Comparison of ENCODE assay signal across 17 cellular contexts in genomic region chr1:59718989-59719360, GRCh38.
DNase-seq lines count a peak whose midpoint lies in the region; ATAC-seq and TF ChIP-seq lines count a peak whose summit lies in the region.
"Had no signal": no experiment of that assay in that cellular context is flagged by ENCODE, and none has a peak within 500 bp of the region (broad histone marks: within the 10 kb centered on the region; RNA-seq: fewer than 3 reads in every experiment).

No MANE protein-coding gene starts in this region.

- TF ChIP-seq CTCF in heart left ventricle (IDR thresholded peaks at IDR 0.05): no peak
- TF ChIP-seq CTCF in lower lobe of right lung (IDR thresholded peaks at IDR 0.05): no peak
- TF ChIP-seq CTCF in thyroid gland (IDR thresholded peaks at IDR 0.05): no peak
- TF ChIP-seq CTCF in neural progenitor cell (IDR thresholded peaks at IDR 0.05): no peak

- intact Hi-C loops in heart left ventricle (cut with DNase I) (loop anchor here in 1 of 10 donors (5.0 kb wide), 1 partner anchor 38 kb away; no protein-coding TSS in a partner anchor), lower lobe of right lung (cut with DNase I) (no loop called here), thyroid gland (cut with DNase I) (no loop called here)
- intact Hi-C loops in activated CD4-positive, alpha-beta memory T cell treated with anti-CD3 and anti-CD28 coated beads for 36 hours (cut with micrococcal nuclease): no loop called here

- H3K4me1 Mint-ChIP-seq in activated CD4-positive, alpha-beta memory T cell treated with anti-CD3 and anti-CD28 coated beads for 36 hours (ENCODE audit: low read depth): no peaks in the 10 kb centered on the region
- peaks cover 7% of the 10 kb centered on the region for H3K4me1 Mint-ChIP-seq in neural progenitor cell
- H3K4me1 Mint-ChIP-seq: CD4-positive, alpha-beta memory T cell had no signal

- H3K27me3 ChIP-seq in heart left ventricle (no peaks in the 10 kb centered on the region), lower lobe of right lung (ENCODE audit: low read depth) (no peaks in the 10 kb centered on the region), thyroid gland (no peaks in the 10 kb centered on the region), neural progenitor cell (no peaks in the 10 kb centered on the region)
- H3K27me3 ChIP-seq: BE2C had no signal

- H3K36me3 ChIP-seq in heart left ventricle: no peaks in the 10 kb centered on the region
- H3K36me3 ChIP-seq in lower lobe of right lung: no peaks in the 10 kb centered on the region
- H3K36me3 ChIP-seq in thyroid gland: no peaks in the 10 kb centered on the region
- no peaks in the 10 kb centered on the region for H3K36me3 ChIP-seq in neural progenitor cell
- H3K36me3 ChIP-seq: BE2C had no signal

- TF ChIP-seq POLR2A in heart left ventricle (IDR thresholded peaks at IDR 0.05) (no peak), thyroid gland (IDR thresholded peaks at IDR 0.05) (no peak)

- H3K4me3 Mint-ChIP-seq in activated CD4-positive, alpha-beta memory T cell treated with anti-CD3 and anti-CD28 coated beads for 36 hours: no peak overlapping the region
- no peak overlapping the region for H3K4me3 Mint-ChIP-seq in neural progenitor cell
- H3K4me3 Mint-ChIP-seq: CD4-positive, alpha-beta memory T cell had no signal

- CTCF ChIA-PET in activated CD4-positive, alpha-beta memory T cell treated with anti-CD3 and anti-CD28 coated beads for 36 hours (lab: Charles Lee): no interaction called here

- POLR2A ChIA-PET in activated CD4-positive, alpha-beta memory T cell treated with anti-CD3 and anti-CD28 coated beads for 36 hours (lab: Charles Lee): no interaction called here

- H3K36me3 Mint-ChIP-seq in activated CD4-positive, alpha-beta memory T cell treated with anti-CD3 and anti-CD28 coated beads for 36 hours: no peaks in the 10 kb centered on the region
- no peaks in the 10 kb centered on the region for H3K36me3 Mint-ChIP-seq in neural progenitor cell
- H3K36me3 Mint-ChIP-seq: CD4-positive, alpha-beta memory T cell had no signal

- H3K27ac ChIP-seq in heart left ventricle: peak overlapping the region in 10 of 12 donors; percentile 16 to 81 (median 48)
- H3K27ac ChIP-seq in lower lobe of right lung: peak overlapping the region; percentile 13
- H3K27ac ChIP-seq in thyroid gland: no peak overlapping the region
- H3K27ac ChIP-seq in neural progenitor cell: no peak overlapping the region
- H3K27ac ChIP-seq: 22Rv1, RWPE1 had no signal

- peak; percentile 39 for DNase-seq in NCI-H2029 (lab: John Stamatoyannopoulos, UW)
- DNase-seq in NCI-H2029 treated with DMSO at 0.1 percent for 48 hours (lab: John Stamatoyannopoulos, UW): no peak
- DNase-seq in heart left ventricle: peak in 4 of 5 donors; percentile 34 to 71 (median 50)
- peak; percentile 68 for DNase-seq in lower lobe of right lung
- DNase-seq in thyroid gland: peak; percentile 71 to 73
- no peak for DNase-seq in activated CD4-positive, alpha-beta memory T cell treated with anti-CD3 and anti-CD28 coated beads for 36 hours
- DNase-seq in neural progenitor cell (ENCODE audit: low spot score): no peak
- no peak for DNase-seq in activated naive CD4-positive, alpha-beta T cell treated with Interleukin-2 at 50 U/mL for 16 hours
- DNase-seq: BE2C; CD4-positive, alpha-beta memory T cell; Kasumi-1; NCI-H1105; NCI-H1694; NCI-H446; OCI-M1 had no signal

- H3K4me3 ChIP-seq in heart left ventricle (no peak overlapping the region), lower lobe of right lung (no peak overlapping the region), thyroid gland (replicated peaks in 1 of 3) (no peak overlapping the region), neural progenitor cell (no peak overlapping the region)

- H3K4me2 ChIP-seq in neural progenitor cell: no peak overlapping the region

- H4K20me1 ChIP-seq in neural progenitor cell (ENCODE audit: low read depth): no peaks in the 10 kb centered on the region

- H3K79me2 ChIP-seq in neural progenitor cell (ENCODE audit: low read depth): no peaks in the 10 kb centered on the region

- no peaks in the 10 kb centered on the region for H3F3A ChIP-seq in neural progenitor cell (ENCODE audit: low read depth)

- H3K27me3 Mint-ChIP-seq in activated CD4-positive, alpha-beta memory T cell treated with anti-CD3 and anti-CD28 coated beads for 36 hours: no peaks in the 10 kb centered on the region
- H3K27me3 Mint-ChIP-seq in neural progenitor cell (ENCODE audit: insufficient read depth, low read depth): no peaks in the 10 kb centered on the region
- H3K27me3 Mint-ChIP-seq: CD4-positive, alpha-beta memory T cell had no signal

- H3K9me3 Mint-ChIP-seq in activated CD4-positive, alpha-beta memory T cell treated with anti-CD3 and anti-CD28 coated beads for 36 hours: no peaks in the 10 kb centered on the region
- peaks cover 4% of the 10 kb centered on the region for H3K9me3 Mint-ChIP-seq in neural progenitor cell
- H3K9me3 Mint-ChIP-seq: CD4-positive, alpha-beta memory T cell had no signal

- H2AFZ ChIP-seq in neural progenitor cell (replicated peaks): no peak overlapping the region

- H3K4me1 ChIP-seq in heart left ventricle (peaks cover 0 to 32% (median 4%) of the 10 kb centered on the region in 12 donors), lower lobe of right lung (peaks cover 6% of the 10 kb centered on the region), thyroid gland (peaks cover 7 to 11% of the 10 kb centered on the region in 2 donors), neural progenitor cell (peaks cover 8% of the 10 kb centered on the region)
- H3K4me1 ChIP-seq: BE2C had no signal

- ATAC-seq in heart left ventricle (peak; percentile 88 to 97 (median 92)), lower lobe of right lung (peak; percentile 84 to 91)

- H3K9me3 ChIP-seq in heart left ventricle: peaks cover 0 to 10% (median 0%) of the 10 kb centered on the region in 12 donors
- no peaks in the 10 kb centered on the region for H3K9me3 ChIP-seq in lower lobe of right lung
- H3K9me3 ChIP-seq in thyroid gland: no peaks in the 10 kb centered on the region
- no peaks in the 10 kb centered on the region for H3K9me3 ChIP-seq in neural progenitor cell (ENCODE audit: low read depth)
- H3K9me3 ChIP-seq: BE2C had no signal

- H3K27ac Mint-ChIP-seq in activated CD4-positive, alpha-beta memory T cell treated with anti-CD3 and anti-CD28 coated beads for 36 hours: no peak overlapping the region
- no peak overlapping the region for H3K27ac Mint-ChIP-seq in neural progenitor cell
- H3K27ac Mint-ChIP-seq: CD4-positive, alpha-beta memory T cell had no signal

- H3K9ac ChIP-seq in neural progenitor cell: no peak overlapping the region

Comparison
In these comparisons a context has a peak if more than half of its experiments do, and no peak if none do; other contexts are left out.
1. DNase-seq: peak in NCI-H2029 (single experiment), heart left ventricle (4 of 5), lower lobe of right lung (single experiment) and thyroid gland (2 of 2); none in NCI-H2029 treated with DMSO at 0.1 percent for 48 hours (single experiment), activated CD4-positive, alpha-beta memory T cell treated with anti-CD3 and anti-CD28 coated beads for 36 hours (single experiment), neural progenitor cell (single experiment) and activated naive CD4-positive, alpha-beta T cell treated with Interleukin-2 at 50 U/mL for 16 hours (single experiment).
2. H3K27ac ChIP-seq: peak in heart left ventricle (10 of 12) and lower lobe of right lung (single experiment); none in thyroid gland (0 of 3) and neural progenitor cell (single experiment).